ENCODE assay signal across 1 cellular context in the genomic region with DNA sequence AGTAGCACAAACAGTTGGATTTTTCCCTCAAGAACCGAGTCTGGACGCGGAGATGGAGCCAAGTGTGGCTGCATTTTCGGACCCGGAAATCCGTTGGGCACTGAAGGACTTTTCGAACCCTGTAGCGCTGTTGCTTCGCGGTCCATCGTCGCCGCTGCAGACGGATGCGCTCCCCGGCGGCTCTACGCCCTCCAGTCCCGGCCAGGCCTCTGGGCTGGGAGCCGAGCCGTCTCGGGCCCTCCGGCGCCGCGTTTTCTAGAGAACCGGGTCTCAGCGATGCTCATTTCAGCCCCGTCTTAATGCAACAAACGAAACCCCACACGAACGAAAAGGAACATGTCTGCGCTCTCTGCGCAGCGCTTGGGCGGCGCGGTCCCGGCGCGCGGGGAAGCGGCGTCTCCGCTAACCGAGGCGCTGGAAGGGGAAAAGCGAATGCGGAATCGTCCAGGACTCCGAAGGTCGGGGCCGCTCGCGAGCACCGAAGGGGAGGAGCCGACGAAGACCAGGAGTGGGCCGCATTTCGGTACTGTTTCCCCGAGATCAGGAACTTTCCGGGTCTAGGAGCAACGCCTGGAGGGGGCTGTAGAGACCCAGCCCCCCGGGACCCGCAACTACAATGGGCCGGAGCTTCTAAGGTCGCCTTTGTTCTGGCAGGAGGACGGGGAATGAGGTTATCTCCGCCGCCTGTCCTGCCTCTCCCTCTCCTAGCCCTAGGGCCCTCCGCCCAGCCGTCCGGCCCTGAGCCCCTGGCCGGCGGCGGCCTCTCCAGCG.
A peak's percentile ranks its signal among the peaks of the same experiment; 100 is the strongest.
TF ChIP-seq lines count a peak whose summit lies in the region.

No MANE protein-coding gene starts in this region.

TF ChIP-seq in HepG2, 621 proteins besides CTCF, POLR2A, EP300 and RAD21:
- TF ChIP-seq, protein P1, sequence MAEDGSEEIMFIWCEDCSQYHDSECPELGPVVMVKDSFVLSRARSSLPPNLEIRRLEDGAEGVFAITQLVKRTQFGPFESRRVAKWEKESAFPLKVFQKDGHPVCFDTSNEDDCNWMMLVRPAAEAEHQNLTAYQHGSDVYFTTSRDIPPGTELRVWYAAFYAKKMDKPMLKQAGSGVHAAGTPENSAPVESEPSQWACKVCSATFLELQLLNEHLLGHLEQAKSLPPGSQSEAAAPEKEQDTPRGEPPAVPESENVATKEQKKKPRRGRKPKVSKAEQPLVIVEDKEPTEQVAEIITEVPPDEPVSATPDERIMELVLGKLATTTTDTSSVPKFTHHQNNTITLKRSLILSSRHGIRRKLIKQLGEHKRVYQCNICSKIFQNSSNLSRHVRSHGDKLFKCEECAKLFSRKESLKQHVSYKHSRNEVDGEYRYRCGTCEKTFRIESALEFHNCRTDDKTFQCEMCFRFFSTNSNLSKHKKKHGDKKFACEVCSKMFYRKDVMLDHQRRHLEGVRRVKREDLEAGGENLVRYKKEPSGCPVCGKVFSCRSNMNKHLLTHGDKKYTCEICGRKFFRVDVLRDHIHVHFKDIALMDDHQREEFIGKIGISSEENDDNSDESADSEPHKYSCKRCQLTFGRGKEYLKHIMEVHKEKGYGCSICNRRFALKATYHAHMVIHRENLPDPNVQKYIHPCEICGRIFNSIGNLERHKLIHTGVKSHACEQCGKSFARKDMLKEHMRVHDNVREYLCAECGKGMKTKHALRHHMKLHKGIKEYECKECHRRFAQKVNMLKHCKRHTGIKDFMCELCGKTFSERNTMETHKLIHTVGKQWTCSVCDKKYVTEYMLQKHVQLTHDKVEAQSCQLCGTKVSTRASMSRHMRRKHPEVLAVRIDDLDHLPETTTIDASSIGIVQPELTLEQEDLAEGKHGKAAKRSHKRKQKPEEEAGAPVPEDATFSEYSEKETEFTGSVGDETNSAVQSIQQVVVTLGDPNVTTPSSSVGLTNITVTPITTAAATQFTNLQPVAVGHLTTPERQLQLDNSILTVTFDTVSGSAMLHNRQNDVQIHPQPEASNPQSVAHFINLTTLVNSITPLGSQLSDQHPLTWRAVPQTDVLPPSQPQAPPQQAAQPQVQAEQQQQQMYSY (CRISPR knock-in tag; IDR thresholded peaks at IDR 0.05), result 0 out of 2 replicates have a peak, but pooled peaks have one; percentile 29
- TF ChIP-seq MAFK (conservative IDR thresholded peaks at IDR 0.05 in 1 of 2, IDR thresholded peaks at IDR 0.05 in 1 of 2; ENCODE audit: low read length in 2 of 2), result no peak
